Comparison of ENCODE assay signal across 11 cellular contexts in genomic region chr16:80144191-80144590, GRCh38.
DNase-seq lines count a peak whose midpoint lies in the region; ATAC-seq and TF ChIP-seq lines count a peak whose summit lies in the region.
"Had no signal": no experiment of that assay in that cellular context is flagged by ENCODE, and none has a peak within 500 bp of the region (broad histone marks: within the 10 kb centered on the region; RNA-seq: fewer than 3 reads in every experiment).

No MANE protein-coding gene starts in this region.

- peak; percentile 100 for ATAC-seq in GM18511 (IDR thresholded peaks at IDR 0.05; ENCODE audit: unreplicated experiment)
- peak; percentile 100 for ATAC-seq in GM21515 (IDR thresholded peaks at IDR 0.05; ENCODE audit: unreplicated experiment)
- peak; percentile 99 for ATAC-seq in HG03108 (IDR thresholded peaks at IDR 0.05; ENCODE audit: unreplicated experiment)

- no peaks in the 10 kb centered on the region for H3K27me3 Mint-ChIP-seq in activated T-helper 2 cell treated with anti-CD3 and anti-CD28 coated beads, Interferon-gamma antibody, Interleukin-2, Interleukin-4, amounts not matched to agents 10 μg/mL and 5 μg/mL and 100 μg/mL, durations not matched to agents 14 hours and 24 hours and 36 hours (ENCODE audit: low read depth)

- no peak overlapping the region for H3K27ac ChIP-seq in dorsolateral prefrontal cortex

- no peak overlapping the region for H3K27ac Mint-ChIP-seq in activated T-helper 2 cell treated with anti-CD3 and anti-CD28 coated beads, Interferon-gamma antibody, Interleukin-2, Interleukin-4, amounts not matched to agents 10 μg/mL and 5 μg/mL and 100 μg/mL, durations not matched to agents 14 hours and 24 hours and 36 hours

- no peaks in the 10 kb centered on the region for H3K4me1 Mint-ChIP-seq in activated T-helper 2 cell treated with anti-CD3 and anti-CD28 coated beads, Interferon-gamma antibody, Interleukin-2, Interleukin-4, amounts not matched to agents 10 μg/mL and 5 μg/mL and 100 μg/mL, durations not matched to agents 14 hours and 24 hours and 36 hours (ENCODE audit: low read depth)

- H3K9me3 Mint-ChIP-seq in activated T-helper 2 cell treated with anti-CD3 and anti-CD28 coated beads, Interferon-gamma antibody, Interleukin-2, Interleukin-4, amounts not matched to agents 10 μg/mL and 5 μg/mL and 100 μg/mL, durations not matched to agents 14 hours and 24 hours and 36 hours = peaks cover 4% of the 10 kb centered on the region

- no peaks in the 10 kb centered on the region for H3K36me3 Mint-ChIP-seq in activated T-helper 2 cell treated with anti-CD3 and anti-CD28 coated beads, Interferon-gamma antibody, Interleukin-2, Interleukin-4, amounts not matched to agents 10 μg/mL and 5 μg/mL and 100 μg/mL, durations not matched to agents 14 hours and 24 hours and 36 hours (ENCODE audit: low read depth)

- H3K4me3 ChIP-seq in choroid plexus epithelial cell (ENCODE audit: low read depth, low read length) (no peak overlapping the region), dorsolateral prefrontal cortex (no peak overlapping the region)

- H3K27me3 ChIP-seq in dorsolateral prefrontal cortex = peaks cover 0 to 39% (median 5%) of the 10 kb centered on the region in 45 donors

- intact Hi-C loops in activated T-helper 2 cell treated with anti-CD3 and anti-CD28 coated beads, Interferon-gamma antibody, Interleukin-2, Interleukin-4, amounts not matched to agents 10 μg/mL and 5 μg/mL and 100 μg/mL, durations not matched to agents 14 hours and 24 hours and 36 hours (cut with micrococcal nuclease) = no loop called here
- intact Hi-C loops in dorsolateral prefrontal cortex (cut with DNase I) = no loop called here

- TF ChIP-seq CTCF in choroid plexus epithelial cell (conservative IDR thresholded peaks at IDR 0.05; ENCODE audit: low read depth, low read length) = no peak
- no peak for TF ChIP-seq CTCF in dorsolateral prefrontal cortex (IDR thresholded peaks at IDR 0.05 in 54 of 56, conservative IDR thresholded peaks at IDR 0.05 in 2 of 56; ENCODE audit: low read depth in 1 of 56, partially characterized antibody in 56 of 56)

- DNase-seq in choroid plexus epithelial cell (ENCODE audit: low read depth) (peak; percentile 35), DMS 273 treated with DMSO at 0.1 percent for 48 hours (lab: John Stamatoyannopoulos, UW) (no peak), NCI-H2029 treated with DMSO at 0.1 percent for 48 hours (lab: John Stamatoyannopoulos, UW) (no peak), dorsolateral prefrontal cortex (no peak)
- no peak for DNase-seq in activated T-helper 2 cell treated with anti-CD3 and anti-CD28 coated beads, Interferon-gamma antibody, Interleukin-2, Interleukin-4, amounts not matched to agents 10 μg/mL and 5 μg/mL and 100 μg/mL, durations not matched to agents 14 hours and 24 hours and 36 hours (ENCODE audit: low spot score)
- DNase-seq: activated T-cell treated with anti-CD3 and anti-CD28 coated beads for 4 hours; effector memory CD4-positive, alpha-beta T cell; NCI-H146 had no signal

- no peak overlapping the region for H3K4me3 Mint-ChIP-seq in activated T-helper 2 cell treated with anti-CD3 and anti-CD28 coated beads, Interferon-gamma antibody, Interleukin-2, Interleukin-4, amounts not matched to agents 10 μg/mL and 5 μg/mL and 100 μg/mL, durations not matched to agents 14 hours and 24 hours and 36 hours (ENCODE audit: low read depth)
